11 cellular contexts compared by ENCODE assay signal in the genomic region with DNA sequence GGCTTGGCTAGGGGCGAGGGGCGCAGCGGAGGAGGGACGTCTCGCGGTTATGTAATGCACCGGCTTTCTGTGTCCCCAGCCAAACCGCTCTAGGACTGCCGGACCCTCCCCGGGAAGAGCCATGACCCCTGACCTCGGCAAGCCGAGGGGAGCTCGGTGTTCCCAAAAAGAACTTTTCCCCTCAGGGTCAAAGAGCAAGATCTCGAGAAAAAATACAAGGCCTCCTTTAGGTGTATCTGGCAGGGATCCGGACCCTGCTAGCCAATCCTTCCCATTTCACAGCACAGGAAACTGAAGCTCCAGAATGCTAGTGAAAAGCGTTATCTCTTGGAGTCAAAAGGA. TPM values are rescaled to one million over a fixed set of nuclear protein-coding genes. Genes with fewer than 3 reads are reported as not detected.
A peak's percentile ranks its signal among the peaks of the same experiment; 100 is the strongest.
DNase-seq lines count a peak whose midpoint lies in the region; ATAC-seq and TF ChIP-seq lines count a peak whose summit lies in the region.
"Had no signal": no experiment of that assay in that cellular context is flagged by ENCODE, and none has a peak within 500 bp of the region (broad histone marks: within the 10 kb centered on the region; RNA-seq: fewer than 3 reads in every experiment).

No MANE protein-coding gene starts in this region.

- H3K4me2 ChIP-seq in smooth muscle cell, result peak overlapping the region; percentile 91

- H4K20me1 ChIP-seq in smooth muscle cell (ENCODE audit: low read depth), result no peaks in the 10 kb centered on the region

- H3K9me3 ChIP-seq in HUES64 (ENCODE audit: insufficient read depth, low read depth, low read length), result no peaks in the 10 kb centered on the region
- no peaks in the 10 kb centered on the region for H3K9me3 ChIP-seq in smooth muscle cell (replicated peaks; ENCODE audit: low read depth)

- peaks cover 55 to 74% of the 10 kb centered on the region in 2 donors for H3K27me3 Mint-ChIP-seq in stimulated activated naive B cell treated with anti-CD40 and anti-IgM and Interleukin-4, amounts not matched to agents 10 μg/mL and 1 μg/mL and 100 μg/mL, for 72 hours

- no peak overlapping the region for H3K4me3 Mint-ChIP-seq in stimulated activated naive B cell treated with anti-CD40 and anti-IgM and Interleukin-4, amounts not matched to agents 10 μg/mL and 1 μg/mL and 100 μg/mL, for 72 hours
- H3K4me3 Mint-ChIP-seq: HFFc6 had no signal

- peak overlapping the region; percentile 58 for H3K9ac ChIP-seq in HUES64 (ENCODE audit: low read depth, low read length)
- H3K9ac ChIP-seq in smooth muscle cell (ENCODE audit: low read depth), result no peak overlapping the region

- no peak for DNase-seq in dorsolateral prefrontal cortex
- no peak for DNase-seq in kidney epithelial cell (ENCODE audit: low read depth)
- no peak for DNase-seq in smooth muscle cell (lab: John Stamatoyannopoulos, UW; ENCODE audit: unreplicated experiment)
- DNase-seq in NCI-H2081 treated with DMSO at 0.1 percent for 48 hours (lab: John Stamatoyannopoulos, UW), result no peak
- DNase-seq in activated CD4-positive, CD25-positive, alpha-beta regulatory T cell (lab: John Stamatoyannopoulos, UW), result no peak
- no peak for DNase-seq in stimulated activated naive B cell treated with anti-CD40 and anti-IgM and Interleukin-4, amounts not matched to agents 10 μg/mL and 1 μg/mL and 100 μg/mL, for 72 hours
- DNase-seq: activated gamma-delta T cell treated with Interleukin-2 at 50 U/mL for 16 hours; HFFc6; NK-92 treated with Interleukin-12 subunit alpha and Interleukin-12 subunit beta, amount 100 ng/mL, for 24 hours had no signal

- H3K27ac Mint-ChIP-seq in stimulated activated naive B cell treated with anti-CD40 and anti-IgM and Interleukin-4, amounts not matched to agents 10 μg/mL and 1 μg/mL and 100 μg/mL, for 72 hours, result no peak overlapping the region
- H3K27ac Mint-ChIP-seq: HFFc6 had no signal

- no peaks in the 10 kb centered on the region for H3K9me3 Mint-ChIP-seq in stimulated activated naive B cell treated with anti-CD40 and anti-IgM and Interleukin-4, amounts not matched to agents 10 μg/mL and 1 μg/mL and 100 μg/mL, for 72 hours
- H3K9me3 Mint-ChIP-seq: HFFc6 had no signal

- H3K36me3 ChIP-seq in HUES64 (ENCODE audit: insufficient read depth, low read length) (no peaks in the 10 kb centered on the region), kidney epithelial cell (ENCODE audit: control insufficient read depth, insufficient read depth, low read length) (no peaks in the 10 kb centered on the region), smooth muscle cell (ENCODE audit: low read depth) (no peaks in the 10 kb centered on the region)

- H3K4me1 ChIP-seq in HUES64 (ENCODE audit: insufficient read depth, low read length) (peaks cover 35% of the 10 kb centered on the region), smooth muscle cell (ENCODE audit: low read depth) (no peaks in the 10 kb centered on the region)

- H3K4me3 ChIP-seq in HUES64 (ENCODE audit: low read length) (peak overlapping the region; percentile 61), dorsolateral prefrontal cortex (peak overlapping the region in 56 of 59 donors; percentile 4 to 65 (median 44)), kidney epithelial cell (ENCODE audit: low read depth, low read length) (peak overlapping the region; percentile 54), smooth muscle cell (peak overlapping the region; percentile 57)

- H3K36me3 Mint-ChIP-seq in stimulated activated naive B cell treated with anti-CD40 and anti-IgM and Interleukin-4, amounts not matched to agents 10 μg/mL and 1 μg/mL and 100 μg/mL, for 72 hours, result no peaks in the 10 kb centered on the region

- no peak for ATAC-seq in GM18517 (IDR thresholded peaks at IDR 0.05; ENCODE audit: unreplicated experiment)
- no peak for ATAC-seq in stimulated activated naive B cell treated with anti-CD40 and anti-IgM and Interleukin-4, amounts not matched to agents 10 μg/mL and 1 μg/mL and 100 μg/mL, for 72 hours (replicated peaks)

- H3K4me1 Mint-ChIP-seq in stimulated activated naive B cell treated with anti-CD40 and anti-IgM and Interleukin-4, amounts not matched to agents 10 μg/mL and 1 μg/mL and 100 μg/mL, for 72 hours, result peaks cover 3 to 12% of the 10 kb centered on the region in 2 donors

- H3K27ac ChIP-seq in HUES64 (ENCODE audit: low read depth, low read length) (no peak overlapping the region; the same call in 1 of the 2 replicates), dorsolateral prefrontal cortex (peak overlapping the region in 3 of 59 donors; percentile 51 to 71 (median 64)), smooth muscle cell (ENCODE audit: low read depth) (no peak overlapping the region)

- WGBS in HUES64, result 15% methylated on average over 16 of the region's 16 CpGs
- 24% methylated on average over 14 of the region's 16 CpGs for WGBS in smooth muscle cell (ENCODE audit: low lambda C conversion rate)

- no peaks in the 10 kb centered on the region for H3K79me2 ChIP-seq in smooth muscle cell (ENCODE audit: low read depth)

- H3F3A ChIP-seq in smooth muscle cell (ENCODE audit: low read depth), result no peaks in the 10 kb centered on the region

- peak overlapping the region; percentile 45 for H2AFZ ChIP-seq in smooth muscle cell (ENCODE audit: low read depth)

- intact Hi-C loops in dorsolateral prefrontal cortex (cut with DNase I), result no loop called here

- TF ChIP-seq CTCF in dorsolateral prefrontal cortex (IDR thresholded peaks at IDR 0.05 in 54 of 56, conservative IDR thresholded peaks at IDR 0.05 in 2 of 56; ENCODE audit: low read depth in 1 of 56, partially characterized antibody in 56 of 56) (no peak), kidney epithelial cell (IDR thresholded peaks at IDR 0.05; ENCODE audit: insufficient read depth, low read length, poor library complexity, severe bottlenecking) (no peak), smooth muscle cell (IDR thresholded peaks at IDR 0.05; ENCODE audit: borderline replicate concordance, insufficient read depth, poor library complexity, severe bottlenecking) (no peak)

- peaks cover 37% of the 10 kb centered on the region for H3K27me3 ChIP-seq in HUES64 (ENCODE audit: insufficient read depth, low read length)
- peaks cover 4 to 67% (median 47%) of the 10 kb centered on the region in 45 donors for H3K27me3 ChIP-seq in dorsolateral prefrontal cortex
- H3K27me3 ChIP-seq in kidney epithelial cell (ENCODE audit: control insufficient read depth, insufficient read depth, low read length), result peaks cover 7% of the 10 kb centered on the region
- peaks cover 63% of the 10 kb centered on the region for H3K27me3 ChIP-seq in smooth muscle cell (ENCODE audit: low read depth)

RNA-seq across cellular contexts. Expression of a gene that starts 0.6 kb away (rescaled TPM):
- polyA plus RNA-seq in HUES64 (2013, experiment 1 of 2), result 0.80 TPM
- 1.1 TPM for polyA plus RNA-seq in HUES64 (2013, experiment 2 of 2)
- total RNA-seq in dorsolateral prefrontal cortex (10 to 100 TPM in 2 of 120 experiments, 1 to 10 TPM in 31, under 1 TPM in 82, not detected in 5; 0.11 to 14.1 (median 0.46) TPM), kidney epithelial cell (0.75 and 0.96 TPM in 2 replicates), smooth muscle cell (not detected in 2 replicates)
- not detected in 2 replicates for polyA plus RNA-seq in smooth muscle cell
- total RNA-seq: HFFc6 had no signal
